In the genomic region with DNA sequence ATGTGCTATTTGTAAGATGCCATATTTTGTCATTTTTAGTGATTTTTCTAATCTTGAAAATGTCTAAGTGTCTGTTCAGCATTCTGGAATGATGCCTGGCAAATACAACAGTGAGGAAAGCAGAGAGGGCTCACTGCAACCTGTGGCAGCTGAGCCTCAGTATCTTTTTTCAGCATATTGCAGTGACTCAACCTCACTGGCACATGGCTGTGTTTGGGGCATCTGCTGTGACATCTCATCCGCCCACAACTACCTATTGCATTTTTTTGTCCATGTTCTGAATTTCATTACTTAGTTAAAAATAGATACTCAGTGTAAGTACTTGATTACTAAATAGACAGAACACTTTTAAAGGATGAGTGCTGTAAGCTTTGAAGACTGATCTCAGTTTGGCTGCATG, we compare ENCODE assay signal across 13 cellular contexts. TPM values are rescaled to one million over a fixed set of nuclear protein-coding genes. Genes with fewer than 3 reads are reported as not detected.
DNase-seq lines count a peak whose midpoint lies in the region; ATAC-seq and TF ChIP-seq lines count a peak whose summit lies in the region.
"Had no signal": no experiment of that assay in that cellular context is flagged by ENCODE, and none has a peak within 500 bp of the region (broad histone marks: within the 10 kb centered on the region; RNA-seq: fewer than 3 reads in every experiment).

No MANE protein-coding gene starts in this region.

- no peak overlapping the region for H4K8ac ChIP-seq in neuronal stem cell (ENCODE audit: low read depth, low read length)

- intact Hi-C loops in left lung (cut with DNase I), result no loop called here

- peaks cover 6% of the 10 kb centered on the region for H3K36me3 Mint-ChIP-seq in chondrocyte (ENCODE audit: low read depth)

- H2BK5ac ChIP-seq in neuronal stem cell (ENCODE audit: low read length), result no peak overlapping the region

- no peak for TF ChIP-seq CTCF in chondrocyte (IDR thresholded peaks at IDR 0.05)
- TF ChIP-seq CTCF in left lung (IDR thresholded peaks at IDR 0.05), result no peak

- no peak overlapping the region for H3K27ac ChIP-seq in neuronal stem cell (replicated peaks; ENCODE audit: low read length)
- H3K27ac ChIP-seq in left lung, result no peak overlapping the region
- H3K27ac ChIP-seq: upper lobe of left lung had no signal

- H3K4me3 ChIP-seq in neuronal stem cell (ENCODE audit: low read length in 2 of 2), result no peak overlapping the region
- no peak overlapping the region for H3K4me3 ChIP-seq in left lung
- H3K4me3 ChIP-seq: upper lobe of left lung had no signal

- H3K9me3 ChIP-seq in neuronal stem cell (replicated peaks in 1 of 2; ENCODE audit: control insufficient read depth in 2 of 2, insufficient read depth in 1 of 2, low read depth in 1 of 2, low read length in 2 of 2) (no peaks in the 10 kb centered on the region), left lung (no peaks in the 10 kb centered on the region)
- H3K9me3 ChIP-seq: upper lobe of left lung had no signal

- H3K27me3 ChIP-seq in neuronal stem cell (ENCODE audit: control insufficient read depth in 3 of 3, insufficient read depth in 3 of 3, low read depth in 1 of 3, low read length in 3 of 3) (no peaks in the 10 kb centered on the region), left lung (no peaks in the 10 kb centered on the region)
- H3K27me3 ChIP-seq: upper lobe of left lung had no signal

- no peak overlapping the region for H2AFZ ChIP-seq in neuronal stem cell (ENCODE audit: low read length)

- peaks cover 45% of the 10 kb centered on the region for H3K4me1 Mint-ChIP-seq in chondrocyte (ENCODE audit: low read depth)

- H3K4me1 ChIP-seq in neuronal stem cell (ENCODE audit: control insufficient read depth in 2 of 2, insufficient read depth in 1 of 2, low read depth in 1 of 2, low read length in 2 of 2), result no peaks in the 10 kb centered on the region
- peaks cover 0 to 6% of the 10 kb centered on the region in 2 donors for H3K4me1 ChIP-seq in left lung

- H3K14ac ChIP-seq in neuronal stem cell (ENCODE audit: low read length), result no peak overlapping the region

- no peak overlapping the region for H3K23ac ChIP-seq in neuronal stem cell (ENCODE audit: low read depth, low read length, poor library complexity)

- H2AK5ac ChIP-seq in neuronal stem cell (ENCODE audit: low read depth, low read length), result no peak overlapping the region

- H3K4me3 Mint-ChIP-seq in chondrocyte (ENCODE audit: unreplicated experiment), result no peak overlapping the region
- H3K4me3 Mint-ChIP-seq: B cell; T-helper 1 cell treated with Interleukin-12 subunit alpha and Interleukin-12 subunit beta and Interleukin-4 antibody, amounts not matched to agents 30 μg/mL and 1 μg/mL, for 36 hours had no signal

- peaks cover 2% of the 10 kb centered on the region for H3K79me1 ChIP-seq in neuronal stem cell (ENCODE audit: low read depth, low read length)

- no peak overlapping the region for H2BK12ac ChIP-seq in neuronal stem cell (ENCODE audit: low read length)

- H3K36me3 ChIP-seq in neuronal stem cell (replicated peaks in 1 of 2; ENCODE audit: control insufficient read depth in 2 of 2, insufficient read depth in 2 of 2, low read length in 2 of 2) (peaks cover 7 to 38% of the 10 kb centered on the region in 2 donors), left lung (peaks cover 0 to 16% of the 10 kb centered on the region in 2 donors)

- H3K9ac ChIP-seq in neuronal stem cell (ENCODE audit: low read depth, low read length, poor library complexity), result no peak overlapping the region

- no peak overlapping the region for H3K4ac ChIP-seq in neuronal stem cell (ENCODE audit: low read length)

- H3K4me2 ChIP-seq in neuronal stem cell (ENCODE audit: insufficient read depth, low read length, poor library complexity, severe bottlenecking), result no peak overlapping the region

- DNase-seq in activated T-cell treated with anti-CD3 and anti-CD28 coated beads for 24 hours (ENCODE audit: low read depth) (peak; percentile 32), SIG-M5 (lab: John Stamatoyannopoulos, UW) (peak; percentile 17), chondrocyte (ENCODE audit: low spot score) (no peak), neuronal stem cell (ENCODE audit: low spot score) (no peak), left lung (no peak)
- DNase-seq in activated T-cell treated with anti-CD3 and anti-CD28 coated beads, Interleukin-2, amount 50 U/mL, for 1 hour, result no peak
- DNase-seq in stimulated activated CD4-positive, alpha-beta T cell treated with anti-CD3 and anti-CD28 coated beads, TNF-alpha, amount 100 ng/mL, for 24 hours (ENCODE audit: low read depth in 3 of 3), result peak in 2 of 3 experiments; percentile 27 to 37
- DNase-seq: activated gamma-delta T cell, NCI-H1417 had no signal

- no peaks in the 10 kb centered on the region for H3K27me3 Mint-ChIP-seq in chondrocyte (ENCODE audit: low read depth)
- H3K27me3 Mint-ChIP-seq: B cell had no signal

- no peak overlapping the region for H2BK15ac ChIP-seq in neuronal stem cell (ENCODE audit: low read length)

- no peak overlapping the region for H3K18ac ChIP-seq in neuronal stem cell (ENCODE audit: low read length)

- H3K9me3 Mint-ChIP-seq in chondrocyte (ENCODE audit: low read depth), result no peaks in the 10 kb centered on the region
- H3K9me3 Mint-ChIP-seq: T-helper 1 cell treated with Interleukin-12 subunit alpha and Interleukin-12 subunit beta and Interleukin-4 antibody, amounts not matched to agents 30 μg/mL and 1 μg/mL, for 36 hours had no signal

- H2BK120ac ChIP-seq in neuronal stem cell (ENCODE audit: low read depth, low read length), result no peak overlapping the region

- ATAC-seq in left lung (no peak), GM21390 (IDR thresholded peaks at IDR 0.05; ENCODE audit: unreplicated experiment) (no peak)

- H4K91ac ChIP-seq in neuronal stem cell (ENCODE audit: low read depth, low read length, poor library complexity), result no peak overlapping the region

- peak overlapping the region; percentile 10 for H3K27ac Mint-ChIP-seq in chondrocyte (ENCODE audit: unreplicated experiment)
- H3K27ac Mint-ChIP-seq: B cell; T-helper 1 cell treated with Interleukin-12 subunit alpha and Interleukin-12 subunit beta and Interleukin-4 antibody, amounts not matched to agents 30 μg/mL and 1 μg/mL, for 36 hours had no signal

- WGBS in neuronal stem cell (ENCODE audit: extremely low coverage in 2 of 2, insufficient read length in 2 of 2, insufficient replicate concordance in 1 of 2), 2 donors, result no CpG with 5 or more reads among the region's 1 CpG

RNA-seq across cellular contexts. Expression of a gene that starts 10.7 kb away (rescaled TPM):
- 33.0 to 34.0 TPM (median 33.9 TPM) in 3 replicates for total RNA-seq in chondrocyte
- 30.8 TPM for polyA plus RNA-seq in neuronal stem cell (2013, experiment 1 of 2)
- 29.5 TPM for polyA plus RNA-seq in neuronal stem cell (2013, experiment 2 of 2)
- total RNA-seq in left lung, result 10 to 100 TPM; 42.5 to 49.2 TPM

RNA-seq across cellular contexts. Expression of a gene that starts 11.0 kb away (rescaled TPM):
- 0.45 to 1.3 TPM (median 0.49 TPM) in 3 replicates for total RNA-seq in chondrocyte
- 2.4 TPM for polyA plus RNA-seq in neuronal stem cell (2013, experiment 1 of 2)
- polyA plus RNA-seq in neuronal stem cell (2013, experiment 2 of 2), result 2.5 TPM
- total RNA-seq in left lung, result 1 to 10 TPM; 2.3 to 4.0 TPM

Comparison
In these comparisons a context has a peak if more than half of its experiments do, and no peak if none do; other contexts are left out.
1. DNase-seq: peak in activated T-cell treated with anti-CD3 and anti-CD28 coated beads for 24 hours (single experiment), SIG-M5 (single experiment) and stimulated activated CD4-positive, alpha-beta T cell treated with anti-CD3 and anti-CD28 coated beads, TNF-alpha, amount 100 ng/mL, for 24 hours (2 of 3); none in activated T-cell treated with anti-CD3 and anti-CD28 coated beads, Interleukin-2, amount 50 U/mL, for 1 hour (single experiment), chondrocyte (single experiment), neuronal stem cell (single experiment) and left lung (0 of 2).